ENCODE assay signal across 26 cellular contexts in the genomic region with DNA sequence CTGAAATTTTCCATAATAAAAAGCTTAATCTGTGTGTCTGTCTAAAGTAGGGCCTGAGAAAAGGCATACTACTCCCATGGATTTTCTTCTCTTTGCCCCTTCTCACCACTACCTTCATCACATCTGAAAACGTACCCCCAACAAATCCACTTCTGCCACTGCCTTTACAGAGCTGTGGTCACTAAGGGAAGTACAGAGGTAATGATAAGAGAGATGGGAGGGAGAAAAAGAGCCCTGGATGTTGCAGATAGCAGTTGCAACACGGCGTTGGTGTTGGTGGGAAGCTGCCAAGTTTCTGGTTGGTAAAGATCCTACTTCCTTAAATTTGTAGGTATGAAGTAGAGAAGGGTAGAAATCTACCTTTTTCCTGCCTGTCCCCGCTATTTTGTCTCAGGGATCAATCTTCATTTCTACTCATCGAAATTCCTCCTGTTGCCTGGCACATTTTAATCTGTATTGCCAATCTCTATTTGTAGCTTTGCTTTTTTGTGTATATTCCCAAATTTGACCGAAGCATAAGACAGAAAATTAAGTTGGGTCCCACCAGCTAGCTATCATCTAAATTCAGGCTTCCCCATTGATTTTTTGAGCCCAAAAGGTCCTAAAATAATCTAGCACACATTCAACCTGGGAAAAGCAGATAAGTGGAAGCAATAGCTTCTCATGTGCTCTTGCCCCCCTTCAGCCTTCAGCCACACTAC.
DNase-seq lines count a peak whose midpoint lies in the region; ATAC-seq, FAIRE-seq and TF ChIP-seq lines count a peak whose summit lies in the region.
"Had no signal": no experiment of that assay in that cellular context is flagged by ENCODE, and none has a peak within 500 bp of the region (broad histone marks: within the 10 kb centered on the region; RNA-seq: fewer than 3 reads in every experiment).

No MANE protein-coding gene starts in this region.

- peak; percentile 97 for FAIRE-seq in K562 (lab: Jason Lieb, UNC)
- FAIRE-seq: frontal cortex had no signal

- in situ Hi-C loops in K562 (cut with MboI), result no loop called here

- H3K4me2 ChIP-seq in K562 (ENCODE audit: insufficient read depth, low read length), result peak overlapping the region; percentile 59
- H3K4me2 ChIP-seq in PC-9, result no peak overlapping the region
- H3K4me2 ChIP-seq: BLaER1 had no signal

- DNase-seq in AML-193 (lab: John Stamatoyannopoulos, UW), result peak; percentile 92 to 93
- peak; percentile 72 for DNase-seq in OCI-M2 (lab: John Stamatoyannopoulos, UW; ENCODE audit: unreplicated experiment)
- DNase-seq in K562 (ENCODE audit: extremely low read depth in 1 of 4, low spot score in 3 of 4), result peak; percentile 80 to 94 (median 86)
- DNase-seq in NCI-H2171 treated with DMSO at 0.1 percent for 48 hours (lab: John Stamatoyannopoulos, UW), result no peak
- DNase-seq in PC-9, result no peak
- DNase-seq in epidermal melanocyte (ENCODE audit: insufficient read length, low spot score), result no peak
- DNase-seq in NCI-H2196 (lab: John Stamatoyannopoulos, UW; ENCODE audit: unreplicated experiment), result no peak
- DNase-seq: activated CD4-positive, CD25-positive, alpha-beta regulatory T cell treated with anti-CD3 and anti-CD28 coated beads, Interleukin-2, amount 50 U/mL, for 72 hours; activated naive CD4-positive, alpha-beta T cell treated with anti-CD3 and anti-CD28 coated beads, Interleukin-2, amount 10 ng/mL, durations not matched to agents 7 days and 5 days; activated T-cell treated with anti-CD3 and anti-CD28 coated beads, Interleukin-2, amount 50 U/mL, for 4 hours; central memory CD4-positive, alpha-beta T cell; dorsolateral prefrontal cortex; mesenchymal stem cell; NCI-H1105; NCI-H2081; NCI-H524; posterior cingulate gyrus; sigmoid colon; SJCRH30; T-helper 17 cell; uterus had no signal

- CTCF ChIA-PET in K562 (lab: Yijun Ruan, JAX; ENCODE audit: low intra/inter-chr PET ratio), result no interaction called here
- CTCF ChIA-PET in PC-9 (lab: Charles Lee), result no interaction called here

- H3K27ac ChIP-seq in KOPT-K1 (ENCODE audit: low read depth, low read length, poor library complexity, severe bottlenecking) (peak overlapping the region; percentile 52), K562 (ENCODE audit: extremely low read depth, low read depth, low read length) (peak overlapping the region; percentile 92), PC-9 (no peak overlapping the region)
- H3K27ac ChIP-seq: ascending aorta, BLaER1, dorsolateral prefrontal cortex, epithelial cell of prostate, sigmoid colon, SJCRH30, uterus had no signal

- H3K27me3 ChIP-seq in K562 (ENCODE audit: control insufficient read depth in 2 of 2, insufficient read depth in 2 of 2, low read length in 2 of 2), result no peaks in the 10 kb centered on the region
- H3K27me3 ChIP-seq in PC-9 (ENCODE audit: insufficient read depth, low read depth), result no peaks in the 10 kb centered on the region
- H3K27me3 ChIP-seq: ascending aorta, BLaER1, dorsolateral prefrontal cortex, sigmoid colon, uterus had no signal

- no peak for TF ChIP-seq CTCF in K562 (IDR thresholded peaks at IDR 0.05 in 2 of 3, conservative IDR thresholded peaks at IDR 0.05 in 1 of 3; ENCODE audit: insufficient read depth in 2 of 3, low read depth in 1 of 3, low read length in 3 of 3)
- no peak for TF ChIP-seq CTCF in PC-9 (conservative IDR thresholded peaks at IDR 0.05)

- H3K9me2 ChIP-seq in PC-9 (ENCODE audit: insufficient read depth), result no peaks in the 10 kb centered on the region

- no peaks in the 10 kb centered on the region for H3K79me2 ChIP-seq in K562 (ENCODE audit: control insufficient read depth, insufficient read depth, low read length)
- no peaks in the 10 kb centered on the region for H3K79me2 ChIP-seq in PC-9 (ENCODE audit: low read depth)

- peak overlapping the region; percentile 24 for H3K4me3 ChIP-seq in K562
- no peak overlapping the region for H3K4me3 ChIP-seq in PC-9
- H3K4me3 ChIP-seq: ascending aorta, BLaER1, dorsolateral prefrontal cortex, sigmoid colon, SJCRH30, uterus had no signal

- H4K20me1 ChIP-seq in K562 (replicated peaks; ENCODE audit: control insufficient read depth, insufficient read depth, low read length), result no peaks in the 10 kb centered on the region
- no peaks in the 10 kb centered on the region for H4K20me1 ChIP-seq in PC-9 (ENCODE audit: insufficient read depth)
- H4K20me1 ChIP-seq: BLaER1 had no signal

- BruUV-seq in K562 (replicated peaks; lab: Mats Ljungman, UMichigan) (no TSS peak), PC-9 (replicated peaks; lab: Mats Ljungman, UMichigan) (no TSS peak)

- no peak for TF ChIP-seq POLR2A in K562 (conservative IDR thresholded peaks at IDR 0.05)

- H3K4me1 ChIP-seq in K562 (replicated peaks in 1 of 2; ENCODE audit: control insufficient read depth in 2 of 2, insufficient read depth in 2 of 2, low read length in 2 of 2) (peaks cover 20 to 23% of the 10 kb centered on the region in 2 experiments), PC-9 (replicated peaks; ENCODE audit: insufficient read depth) (no peaks in the 10 kb centered on the region)
- H3K4me1 ChIP-seq: ascending aorta, BLaER1, sigmoid colon, uterus had no signal

- H3K9ac ChIP-seq in K562 (ENCODE audit: insufficient read depth in 1 of 2, low read depth in 2 of 2, low read length in 2 of 2), result peak overlapping the region in 1 of 2 experiments; percentile 66; a peak in 2 of 4 replicates
- H3K9ac ChIP-seq: BLaER1 had no signal

- 0 out of 4 replicates have a peak, but pooled peaks of 1 of the 2 experiments have one; percentile 15 for TF ChIP-seq RAD21 in K562 (CRISPR knock-in tag; conservative IDR thresholded peaks at IDR 0.05 in 1 of 2, IDR thresholded peaks at IDR 0.05 in 1 of 2)

- WGBS in K562 (ENCODE audit: insufficient coverage, low coverage, missing lambda C conversion rate), result 0% methylated on average over 6 of the region's 6 CpGs

- no peaks in the 10 kb centered on the region for H3K9me1 ChIP-seq in K562 (ENCODE audit: control insufficient read depth, insufficient read depth, low read length)

- POLR2A ChIA-PET in K562 (lab: Yijun Ruan, JAX), result interaction anchor here (0.7 to 1.9 kb wide), 9 partner anchors 9 to 74 kb away, joined by 3 to 12 read pairs (median 4); no protein-coding TSS in a partner anchor
- POLR2A ChIA-PET in PC-9 (lab: Charles Lee; ENCODE audit: unreplicated experiment), result interaction anchor here (0.6 kb wide), 2 partner anchors 10 to 449 kb away, joined by 3 to 5 read pairs; no protein-coding TSS in a partner anchor

- H3K9me3 ChIP-seq in KOPT-K1 (ENCODE audit: insufficient read depth, low read length, poor library complexity, severe bottlenecking) (no peaks in the 10 kb centered on the region), K562 (replicated peaks; ENCODE audit: control insufficient read depth, insufficient read depth, low read depth, low read length) (peaks cover 4% of the 10 kb centered on the region), PC-9 (ENCODE audit: insufficient read depth, low read depth) (no peaks in the 10 kb centered on the region)
- H3K9me3 ChIP-seq: ascending aorta, sigmoid colon, SJCRH30, uterus had no signal

- ATAC-seq in K562, result peak; percentile 98
- ATAC-seq: activated T-cell treated with anti-CD3 and anti-CD28 coated beads, Interleukin-2, amount 50 U/mL, for 4 hours; T-helper 17 cell had no signal

- H2AFZ ChIP-seq in K562 (ENCODE audit: low read depth, low read length) (peak overlapping the region; percentile 63), PC-9 (no peak overlapping the region)

- H3F3A ChIP-seq in PC-9 (ENCODE audit: insufficient read depth, low read depth), result no peaks in the 10 kb centered on the region

- peak; percentile 96 for TF ChIP-seq EP300 in K562 (IDR thresholded peaks at IDR 0.05; ENCODE audit: low read length)

- H3K36me3 ChIP-seq in KOPT-K1 (ENCODE audit: insufficient read depth, low read length) (no peaks in the 10 kb centered on the region), K562 (ENCODE audit: control insufficient read depth, insufficient read depth, low read length) (no peaks in the 10 kb centered on the region), PC-9 (ENCODE audit: low read depth) (no peaks in the 10 kb centered on the region)
- H3K36me3 ChIP-seq: ascending aorta, sigmoid colon, SJCRH30, uterus had no signal

- intact Hi-C loops in K562 (cut with micrococcal nuclease), result loop anchor here (1.0 kb wide), 2 partner anchors 18 to 24 kb away; no protein-coding TSS in a partner anchor
- intact Hi-C loops in PC-9 (cut with micrococcal nuclease; ENCODE audit: unreplicated experiment), result no loop called here

TF ChIP-seq in K562, 482 proteins besides CTCF, POLR2A, EP300 and RAD21 (continues in another document):
- TF ChIP-seq ZC3H4 (CRISPR knock-in tag; IDR thresholded peaks at IDR 0.05; ENCODE audit: borderline replicate concordance), result no peak
- peak; percentile 88 for TF ChIP-seq SMAD1 (IDR thresholded peaks at IDR 0.05; ENCODE audit: low read depth, low read length, partially characterized antibody)
- no peak for TF ChIP-seq ZNF184 (CRISPR knock-in tag; IDR thresholded peaks at IDR 0.05)
- TF ChIP-seq ZNF316 (IDR thresholded peaks at IDR 0.05), result no peak
- no peak for TF ChIP-seq ZNF41 (CRISPR knock-in tag; conservative IDR thresholded peaks at IDR 0.05)
- no peak for TF ChIP-seq MAX (CRISPR knock-in tag; IDR thresholded peaks at IDR 0.05)
- no peak for TF ChIP-seq MYBL2 (IDR thresholded peaks at IDR 0.05; ENCODE audit: low read depth)
- no peak for TF ChIP-seq MYBL2 (CRISPR knock-in tag; IDR thresholded peaks at IDR 0.05; ENCODE audit: borderline replicate concordance)
- TF ChIP-seq ZSCAN29 (IDR thresholded peaks at IDR 0.05), result no peak
- TF ChIP-seq JUNB (CRISPR knock-in tag; conservative IDR thresholded peaks at IDR 0.05), result no peak
- TF ChIP-seq KHSRP (IDR thresholded peaks at IDR 0.05), result peak; percentile 78
- TF ChIP-seq, protein P1, sequence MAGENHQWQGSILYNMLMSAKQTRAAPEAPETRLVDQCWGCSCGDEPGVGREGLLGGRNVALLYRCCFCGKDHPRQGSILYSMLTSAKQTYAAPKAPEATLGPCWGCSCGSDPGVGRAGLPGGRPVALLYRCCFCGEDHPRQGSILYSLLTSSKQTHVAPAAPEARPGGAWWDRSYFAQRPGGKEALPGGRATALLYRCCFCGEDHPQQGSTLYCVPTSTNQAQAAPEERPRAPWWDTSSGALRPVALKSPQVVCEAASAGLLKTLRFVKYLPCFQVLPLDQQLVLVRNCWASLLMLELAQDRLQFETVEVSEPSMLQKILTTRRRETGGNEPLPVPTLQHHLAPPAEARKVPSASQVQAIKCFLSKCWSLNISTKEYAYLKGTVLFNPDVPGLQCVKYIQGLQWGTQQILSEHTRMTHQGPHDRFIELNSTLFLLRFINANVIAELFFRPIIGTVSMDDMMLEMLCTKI (IDR thresholded peaks at IDR 0.05; ENCODE audit: partially characterized antibody), result no peak
- no peak for TF ChIP-seq HNRNPLL (IDR thresholded peaks at IDR 0.05; ENCODE audit: low read depth, low read length, poor library complexity, severe bottlenecking)
- TF ChIP-seq FOSL1 (tag; conservative IDR thresholded peaks at IDR 0.05), result peak; percentile 72

Comparison
In these comparisons a context has a peak if more than half of its experiments do, and no peak if none do; other contexts are left out.
1. DNase-seq: peak in AML-193 (2 of 2), OCI-M2 (single experiment) and K562 (4 of 4); none in NCI-H2171 treated with DMSO at 0.1 percent for 48 hours (single experiment), PC-9 (0 of 2), epidermal melanocyte (single experiment) and NCI-H2196 (single experiment).